ENCODE assay signal across 9 cellular contexts in the genomic region with DNA sequence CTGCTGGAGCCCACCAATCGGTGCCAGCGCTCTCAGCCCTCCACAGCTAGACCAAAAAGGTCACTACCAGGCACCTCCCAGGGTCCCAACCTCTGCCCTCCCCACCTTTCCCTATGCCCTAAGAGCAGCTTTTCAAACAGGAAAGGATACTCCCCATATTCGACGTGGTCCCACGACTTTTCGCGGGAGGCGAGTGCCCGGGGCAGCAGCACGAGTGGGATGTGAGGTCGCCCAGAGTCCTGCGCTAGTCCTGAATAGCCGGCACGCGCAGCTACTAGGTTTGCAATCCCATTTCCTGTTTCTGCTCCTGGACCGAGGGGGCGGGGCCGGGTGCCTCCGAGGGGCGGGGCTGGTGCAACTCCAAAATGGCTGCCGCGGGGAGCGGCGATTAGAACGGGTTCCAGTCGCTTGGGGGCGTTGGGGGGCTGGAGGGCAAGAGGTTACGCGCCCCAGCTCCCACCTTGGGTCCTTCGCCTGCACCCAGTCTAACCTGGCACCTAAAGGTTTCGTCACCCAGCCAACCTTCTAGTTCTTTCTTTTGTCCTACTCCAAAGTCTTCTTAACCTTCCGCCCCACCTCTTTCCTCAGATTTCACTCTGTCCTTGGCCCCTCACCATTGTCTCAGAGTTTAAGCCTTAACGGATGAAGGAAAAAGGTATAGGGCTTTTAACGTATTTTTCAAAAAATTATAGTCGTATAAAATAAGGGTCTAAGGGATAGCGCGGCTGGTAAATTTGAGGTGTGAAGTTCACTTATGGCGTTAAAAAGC.
DNase-seq lines count a peak whose midpoint lies in the region; ATAC-seq and TF ChIP-seq lines count a peak whose summit lies in the region.
"Had no signal": no experiment of that assay in that cellular context is flagged by ENCODE, and none has a peak within 500 bp of the region (broad histone marks: within the 10 kb centered on the region; RNA-seq: fewer than 3 reads in every experiment).

No MANE protein-coding gene starts in this region.

- peak; percentile 21 for DNase-seq in activated CD4-positive, alpha-beta T cell treated with anti-CD3 and anti-CD28 coated beads for 48 hours
- no peak for DNase-seq in activated CD4-positive, alpha-beta T cell treated with anti-CD3 and anti-CD28 coated beads for 1 hour
- peak; percentile 15 for DNase-seq in activated naive CD4-positive, alpha-beta T cell treated with anti-CD3 and anti-CD28 coated beads, Interleukin-2, amount 50 U/mL, for 16 hours
- DNase-seq in kidney glomerular epithelial cell (lab: John Stamatoyannopoulos, UW) = peak; percentile 12
- DNase-seq in vagina (ENCODE audit: extremely low spot score in 2 of 2) = no peak

- no peak for TF ChIP-seq CTCF in vagina (IDR thresholded peaks at IDR 0.05)

- H3K27ac ChIP-seq in subcutaneous abdominal adipose tissue (ENCODE audit: low read depth, low read length) = no peak overlapping the region
- H3K27ac ChIP-seq in vagina = no peak overlapping the region
- H3K27ac ChIP-seq: C4-2B had no signal

- ATAC-seq in GM19463 (IDR thresholded peaks at IDR 0.05; ENCODE audit: unreplicated experiment) (no peak), GM21447 (IDR thresholded peaks at IDR 0.05; ENCODE audit: unreplicated experiment) (no peak)

- TF ChIP-seq POLR2A in vagina (IDR thresholded peaks at IDR 0.05) = no peak

- H3K4me1 ChIP-seq in subcutaneous abdominal adipose tissue (ENCODE audit: control insufficient read depth in 5 of 5, insufficient read depth in 5 of 5, low read length in 5 of 5) (peaks cover 0 to 6% (median 0%) of the 10 kb centered on the region in 5 donors), vagina (no peaks in the 10 kb centered on the region)

- H3K9me3 ChIP-seq in subcutaneous abdominal adipose tissue (ENCODE audit: control insufficient read depth in 5 of 5, low read length in 5 of 5) = no peaks in the 10 kb centered on the region
- no peaks in the 10 kb centered on the region for H3K9me3 ChIP-seq in vagina

- intact Hi-C loops in vagina (cut with DNase I) = no loop called here

- H3K36me3 ChIP-seq in subcutaneous abdominal adipose tissue (ENCODE audit: control insufficient read depth in 5 of 5, insufficient read depth in 5 of 5, low read length in 5 of 5) (no peaks in the 10 kb centered on the region), vagina (no peaks in the 10 kb centered on the region)

- no peak overlapping the region for H3K9ac ChIP-seq in subcutaneous abdominal adipose tissue (ENCODE audit: low read length in 5 of 5)

- H3K27me3 ChIP-seq in subcutaneous abdominal adipose tissue (ENCODE audit: control insufficient read depth in 5 of 5, insufficient read depth in 4 of 5, low read length in 5 of 5) (peaks cover 0 to 3% (median 0%) of the 10 kb centered on the region in 5 donors), vagina (no peaks in the 10 kb centered on the region)

- peak overlapping the region; percentile 31 to 72 (median 50) for H3K4me3 ChIP-seq in subcutaneous abdominal adipose tissue (ENCODE audit: low read depth in 1 of 5, low read length in 5 of 5)
- H3K4me3 ChIP-seq in vagina = peak overlapping the region in 1 of 2 donors; percentile 19

Comparison
In these comparisons a context has a peak if more than half of its experiments do, and no peak if none do; other contexts are left out.
1. DNase-seq: peak in activated CD4-positive, alpha-beta T cell treated with anti-CD3 and anti-CD28 coated beads for 48 hours (single experiment), activated naive CD4-positive, alpha-beta T cell treated with anti-CD3 and anti-CD28 coated beads, Interleukin-2, amount 50 U/mL, for 16 hours (single experiment) and kidney glomerular epithelial cell (single experiment); none in activated CD4-positive, alpha-beta T cell treated with anti-CD3 and anti-CD28 coated beads for 1 hour (single experiment) and vagina (0 of 2).